ENCODE assay signal across 30 cellular contexts in genomic region chr4:7131498-7132031, GRCh38.
"Had no signal": no experiment of that assay in that cellular context is flagged by ENCODE, and none has a peak within 500 bp of the region (broad histone marks: within the 10 kb centered on the region; RNA-seq: fewer than 3 reads in every experiment).

No MANE protein-coding gene starts in this region.

- DNase-seq: activated B cell treated with CpG ODN at 0.5 μM for 24 hours; activated CD4-positive, alpha-beta memory T cell treated with anti-CD3 and anti-CD28 coated beads for 36 hours; activated CD4-positive, alpha-beta T cell treated with anti-CD3 and anti-CD28 coated beads for 48 hours; activated CD8-positive, alpha-beta memory T cell treated with anti-CD3 and anti-CD28 coated beads, Interleukin-2, amount 50 U/mL, for 48 hours; activated CD8-positive, alpha-beta T cell treated with anti-CD3 and anti-CD28 coated beads, Interleukin-2, amount 10 ng/mL, durations not matched to agents 7 days and 5 days; activated gamma-delta T cell; activated naive CD4-positive, alpha-beta T cell; activated naive CD4-positive, alpha-beta T cell treated with anti-CD3 and anti-CD28 coated beads, Interleukin-2, amount 50 U/mL, for 16 hours; activated T-cell treated with anti-CD3 and anti-CD28 coated beads for 4 hours; activated T-cell treated with anti-CD3 and anti-CD28 coated beads, Interleukin-2, amount 50 U/mL, for 24 hours; activated T-cell treated with anti-CD3 and anti-CD28 coated beads, Interleukin-2, amount 50 U/mL, for 72 hours; amniotic stem cell; anterior cingulate cortex; brain microvascular endothelial cell; dorsolateral prefrontal cortex; effector memory CD4-positive, alpha-beta T cell; endodermal cell; foreskin fibroblast; head of caudate nucleus; T-helper 17 cell; T1000; WERI-Rb-1 had no signal

- H3K27me3 Mint-ChIP-seq: activated CD4-positive, alpha-beta memory T cell treated with anti-CD3 and anti-CD28 coated beads for 36 hours; activated naive CD8-positive, alpha-beta T cell; central memory CD8-positive, alpha-beta T cell had no signal

- H3K4me1 Mint-ChIP-seq: activated B cell treated with CpG ODN at 0.5 μM for 24 hours; central memory CD8-positive, alpha-beta T cell; T-helper 17 cell had no signal

- H3K27me3 ChIP-seq: brain microvascular endothelial cell, dorsolateral prefrontal cortex had no signal

- H3K4me3 Mint-ChIP-seq: activated B cell treated with CpG ODN at 0.5 μM for 24 hours; activated CD4-positive, alpha-beta memory T cell treated with anti-CD3 and anti-CD28 coated beads for 36 hours; activated CD8-positive, alpha-beta T cell treated with anti-CD3 and anti-CD28 coated beads, Interleukin-2, amount 10 ng/mL, durations not matched to agents 7 days and 5 days; activated naive CD8-positive, alpha-beta T cell; activated T-cell treated with anti-CD3 and anti-CD28 coated beads, Interleukin-2, amount 50 U/mL, for 24 hours; activated T-cell treated with anti-CD3 and anti-CD28 coated beads, Interleukin-2, amount 50 U/mL, for 72 hours; central memory CD8-positive, alpha-beta T cell; dendritic cell treated with granulocyte-macrophage colony-stimulating factor and Interleukin-4, amounts not matched to agents 40 ng/mL and 50 ng/mL, for 4 days; endodermal cell; T-helper 17 cell; T-helper 2 cell treated with Interferon-gamma antibody and Interleukin-4, amounts not matched to agents 5 μg/mL and 100 μg/mL, for 36 hours had no signal

- H3K4me3 ChIP-seq: coronary artery, dorsolateral prefrontal cortex had no signal

- H3K27ac ChIP-seq: brain microvascular endothelial cell, coronary artery, dorsolateral prefrontal cortex, WERI-Rb-1 had no signal

- FAIRE-seq: frontal cortex had no signal

- H3K27ac Mint-ChIP-seq: activated B cell treated with CpG ODN at 0.5 μM for 24 hours; activated CD4-positive, alpha-beta memory T cell treated with anti-CD3 and anti-CD28 coated beads for 36 hours; activated CD8-positive, alpha-beta T cell treated with anti-CD3 and anti-CD28 coated beads, Interleukin-2, amount 10 ng/mL, durations not matched to agents 7 days and 5 days; activated naive CD8-positive, alpha-beta T cell; activated T-cell treated with anti-CD3 and anti-CD28 coated beads, Interleukin-2, amount 50 U/mL, for 24 hours; activated T-cell treated with anti-CD3 and anti-CD28 coated beads, Interleukin-2, amount 50 U/mL, for 72 hours; dendritic cell treated with granulocyte-macrophage colony-stimulating factor and Interleukin-4, amounts not matched to agents 40 ng/mL and 50 ng/mL, for 4 days; endodermal cell; T-helper 17 cell; T-helper 2 cell treated with Interferon-gamma antibody and Interleukin-4, amounts not matched to agents 5 μg/mL and 100 μg/mL, for 36 hours had no signal

- H3K36me3 ChIP-seq: brain microvascular endothelial cell, WERI-Rb-1 had no signal

- ATAC-seq: activated CD4-positive, CD25-positive, alpha-beta regulatory T cell treated with anti-CD3 and anti-CD28 coated beads, Interleukin-2, amount 50 U/mL, for 24 hours; activated T-cell treated with anti-CD3 and anti-CD28 coated beads, Interleukin-2, amount 50 U/mL, for 72 hours; esophagus mucosa; T-helper 17 cell had no signal

- H3K9me3 Mint-ChIP-seq: activated T-cell treated with anti-CD3 and anti-CD28 coated beads, Interleukin-2, amount 50 U/mL, for 24 hours; central memory CD8-positive, alpha-beta T cell had no signal

- H3K36me3 Mint-ChIP-seq: activated CD4-positive, alpha-beta memory T cell treated with anti-CD3 and anti-CD28 coated beads for 36 hours; activated naive CD8-positive, alpha-beta T cell had no signal
